In the genomic region with DNA sequence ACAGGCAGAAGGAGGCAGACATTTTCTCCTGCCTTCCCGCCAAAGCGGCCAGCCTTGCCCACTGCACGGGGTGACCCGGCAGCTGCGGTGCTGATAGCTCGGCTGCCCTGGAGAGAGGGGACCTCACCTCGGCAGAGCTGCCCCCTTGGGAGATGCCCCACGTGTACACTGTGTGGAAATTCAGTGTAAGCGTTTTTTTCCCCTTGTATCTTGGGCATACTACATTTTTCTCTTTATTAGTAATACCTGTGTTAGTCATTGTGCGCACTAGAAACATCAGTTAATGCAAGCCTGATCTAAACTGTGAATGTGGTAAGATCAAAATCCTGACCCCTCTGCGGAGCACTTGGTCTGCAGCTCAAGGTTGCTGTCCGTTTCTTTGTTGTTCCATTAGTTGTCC, we compare ENCODE assay signal across 16 cellular contexts. TPM values are rescaled to one million over a fixed set of nuclear protein-coding genes. Genes with fewer than 3 reads are reported as not detected.
"Had no signal": no experiment of that assay in that cellular context is flagged by ENCODE, and none has a peak within 500 bp of the region (broad histone marks: within the 10 kb centered on the region; RNA-seq: fewer than 3 reads in every experiment).

No MANE protein-coding gene starts in this region.

RNA-seq across cellular contexts. Expression of a gene that starts 44.0 kb away (rescaled TPM):
- total RNA-seq: natural killer cell treated with Interleukin-12 subunit alpha and Interleukin-12 subunit beta and Interleukin-15 and Interleukin-18, amount 100 ng/mL, for 72 hours; neural crest cell; omental fat pad; osteocyte; pancreas; posterior vena cava; prostate gland; pulmonary artery endothelial cell; right atrium auricular region; sciatic nerve; smooth muscle cell; suprapubic skin; transverse colon; upper lobe of right lung; urinary bladder; vagina had no signal

RNA-seq across cellular contexts. Expression of a gene that starts 45.9 kb away (rescaled TPM):
- total RNA-seq: osteocyte, posterior vena cava, right atrium auricular region, transverse colon, upper lobe of right lung, urinary bladder, vagina had no signal
